Comparison of ENCODE assay signal across 10 cellular contexts in the genomic region with DNA sequence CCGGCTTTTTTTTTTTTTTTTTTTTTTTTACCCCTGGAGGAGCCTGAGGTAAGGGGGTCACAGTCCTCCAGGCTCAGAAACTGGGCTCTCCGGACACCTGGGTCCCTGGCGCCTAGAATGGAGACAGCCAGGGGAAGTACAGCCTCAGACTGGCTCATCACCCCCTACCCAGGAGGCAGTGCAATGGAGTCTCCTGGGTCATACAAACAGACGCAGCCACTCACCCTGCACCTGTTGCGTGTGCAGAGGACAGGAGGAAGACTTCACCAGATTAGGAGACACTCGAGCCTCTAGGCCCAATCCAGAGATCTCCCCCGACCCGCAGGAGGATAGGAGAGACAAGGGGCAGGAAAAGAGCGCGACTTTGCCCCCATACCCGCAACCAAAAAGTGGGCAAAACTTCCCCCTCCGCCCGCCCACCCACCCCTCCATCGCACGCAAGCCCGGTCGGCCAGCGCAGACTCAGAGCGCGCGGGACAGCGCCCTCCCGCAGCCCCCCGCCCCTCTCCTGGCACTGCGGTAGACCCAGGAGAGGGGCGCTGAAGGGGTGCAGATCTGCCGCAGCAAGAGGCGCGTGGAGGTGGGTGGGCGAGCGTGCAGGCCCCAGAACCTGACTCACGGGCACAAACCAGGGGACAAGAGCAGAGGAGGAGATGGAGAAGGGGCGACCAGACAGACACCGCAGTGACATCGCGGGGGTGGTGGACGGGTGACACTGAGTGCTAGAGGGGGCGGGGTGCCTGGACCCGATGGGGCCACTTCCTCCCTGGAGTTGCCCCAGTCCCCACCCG. TPM values are rescaled to one million over a fixed set of nuclear protein-coding genes. Genes with fewer than 3 reads are reported as not detected.
A peak's percentile ranks its signal among the peaks of the same experiment; 100 is the strongest.
DNase-seq lines count a peak whose midpoint lies in the region; ATAC-seq and TF ChIP-seq lines count a peak whose summit lies in the region.
"Had no signal": no experiment of that assay in that cellular context is flagged by ENCODE, and none has a peak within 500 bp of the region (broad histone marks: within the 10 kb centered on the region; RNA-seq: fewer than 3 reads in every experiment).

No MANE protein-coding gene starts in this region.

- H3K27me3 Mint-ChIP-seq in activated naive CD8-positive, alpha-beta T cell = peaks cover 27% of the 10 kb centered on the region
- H3K27me3 Mint-ChIP-seq in activated naive CD8-positive, alpha-beta T cell treated with anti-CD3 and anti-CD28 coated beads, Interleukin-2, amount 50 U/mL, for 24 hours = peaks cover 51% of the 10 kb centered on the region
- H3K27me3 Mint-ChIP-seq in type B pancreatic cell = peaks cover 70% of the 10 kb centered on the region

- peak overlapping the region; percentile 52 to 57 for H3K4me3 ChIP-seq in ascending aorta
- H3K4me3 ChIP-seq in lower lobe of right lung = peak overlapping the region; percentile 53

- no peak for TF ChIP-seq CTCF in ascending aorta (IDR thresholded peaks at IDR 0.05)
- TF ChIP-seq CTCF in lower lobe of right lung (IDR thresholded peaks at IDR 0.05) = no peak
- no peak for TF ChIP-seq CTCF in type B pancreatic cell (conservative IDR thresholded peaks at IDR 0.05)

- no peaks in the 10 kb centered on the region for H3K36me3 Mint-ChIP-seq in activated naive CD8-positive, alpha-beta T cell
- H3K36me3 Mint-ChIP-seq in activated naive CD8-positive, alpha-beta T cell treated with anti-CD3 and anti-CD28 coated beads, Interleukin-2, amount 50 U/mL, for 24 hours (ENCODE audit: low read depth) = no peaks in the 10 kb centered on the region
- no peaks in the 10 kb centered on the region for H3K36me3 Mint-ChIP-seq in type B pancreatic cell
- H3K36me3 Mint-ChIP-seq: CD8-positive, alpha-beta T cell had no signal

- H3K4me1 ChIP-seq in ascending aorta (peaks cover 6 to 16% of the 10 kb centered on the region in 2 donors), lower lobe of right lung (peaks cover 18% of the 10 kb centered on the region)

- H3K27ac ChIP-seq in ascending aorta = no peak overlapping the region
- H3K27ac ChIP-seq in lower lobe of right lung = no peak overlapping the region
- H3K27ac ChIP-seq: body of pancreas had no signal

- no peaks in the 10 kb centered on the region for H3K9me3 ChIP-seq in ascending aorta
- H3K9me3 ChIP-seq in lower lobe of right lung = no peaks in the 10 kb centered on the region
- H3K9me3 ChIP-seq: body of pancreas had no signal

- H3K4me3 Mint-ChIP-seq in activated naive CD8-positive, alpha-beta T cell = peak overlapping the region; percentile 54
- H3K4me3 Mint-ChIP-seq in activated naive CD8-positive, alpha-beta T cell treated with anti-CD3 and anti-CD28 coated beads, Interleukin-2, amount 50 U/mL, for 24 hours = no peak overlapping the region
- H3K4me3 Mint-ChIP-seq in type B pancreatic cell = peak overlapping the region; percentile 91
- H3K4me3 Mint-ChIP-seq: CD8-positive, alpha-beta T cell had no signal

- intact Hi-C loops in ascending aorta (cut with DNase I) = loop anchor here (10.0 kb wide), 1 partner anchor 141 kb away; no protein-coding TSS in a partner anchor
- intact Hi-C loops in lower lobe of right lung (cut with DNase I) = loop anchor here (10.0 kb wide), 1 partner anchor 61 kb away; no protein-coding TSS in a partner anchor

- peaks cover 9% of the 10 kb centered on the region for H3K4me1 Mint-ChIP-seq in activated naive CD8-positive, alpha-beta T cell (ENCODE audit: low read depth)
- peaks cover 6% of the 10 kb centered on the region for H3K4me1 Mint-ChIP-seq in activated naive CD8-positive, alpha-beta T cell treated with anti-CD3 and anti-CD28 coated beads, Interleukin-2, amount 50 U/mL, for 24 hours
- H3K4me1 Mint-ChIP-seq in type B pancreatic cell (ENCODE audit: unreplicated experiment) = peaks cover 9% of the 10 kb centered on the region

- no peaks in the 10 kb centered on the region for H3K9me3 Mint-ChIP-seq in activated naive CD8-positive, alpha-beta T cell (ENCODE audit: low read depth)
- no peaks in the 10 kb centered on the region for H3K9me3 Mint-ChIP-seq in activated naive CD8-positive, alpha-beta T cell treated with anti-CD3 and anti-CD28 coated beads, Interleukin-2, amount 50 U/mL, for 24 hours
- no peaks in the 10 kb centered on the region for H3K9me3 Mint-ChIP-seq in type B pancreatic cell
- H3K9me3 Mint-ChIP-seq: CD8-positive, alpha-beta T cell had no signal

- no peaks in the 10 kb centered on the region for H3K36me3 ChIP-seq in ascending aorta
- no peaks in the 10 kb centered on the region for H3K36me3 ChIP-seq in lower lobe of right lung

- no peak for DNase-seq in activated naive CD8-positive, alpha-beta T cell treated with anti-CD3 and anti-CD28 coated beads, Interleukin-2, amount 50 U/mL, for 24 hours
- DNase-seq in ascending aorta (ENCODE audit: low spot score in 2 of 2) (no peak), lower lobe of right lung (no peak), type B pancreatic cell (ENCODE audit: extremely low spot score, unreplicated experiment) (no peak), SKM-1 treated with dmso at 0.1 percent for 144 hours (lab: John Stamatoyannopoulos, UW; ENCODE audit: unreplicated experiment) (no peak)
- DNase-seq: CD8-positive, alpha-beta T cell had no signal

- H3K27me3 ChIP-seq in ascending aorta (peaks cover 16% of the 10 kb centered on the region), lower lobe of right lung (ENCODE audit: low read depth) (peaks cover 63% of the 10 kb centered on the region)

- H3K27ac Mint-ChIP-seq in activated naive CD8-positive, alpha-beta T cell = no peak overlapping the region
- no peak overlapping the region for H3K27ac Mint-ChIP-seq in activated naive CD8-positive, alpha-beta T cell treated with anti-CD3 and anti-CD28 coated beads, Interleukin-2, amount 50 U/mL, for 24 hours
- no peak overlapping the region for H3K27ac Mint-ChIP-seq in type B pancreatic cell
- H3K27ac Mint-ChIP-seq: CD8-positive, alpha-beta T cell had no signal

- ATAC-seq in activated naive CD8-positive, alpha-beta T cell treated with anti-CD3 and anti-CD28 coated beads, Interleukin-2, amount 50 U/mL, for 24 hours = no peak
- ATAC-seq in lower lobe of right lung = no peak
- no peak for ATAC-seq in GM19035 (IDR thresholded peaks at IDR 0.05; ENCODE audit: unreplicated experiment)
- no peak for ATAC-seq in HG03378 (IDR thresholded peaks at IDR 0.05; ENCODE audit: unreplicated experiment)
- ATAC-seq: CD8-positive, alpha-beta T cell had no signal

RNA-seq across cellular contexts. Expression of gene HAP1, which starts 0.9 kb away (rescaled TPM):
- total RNA-seq in ascending aorta (not detected), lower lobe of right lung (0.62 TPM), type B pancreatic cell (ENCODE audit: low replicate concordance) (4.3 and 11.6 TPM in 2 replicates)
- total RNA-seq: CD8-positive, alpha-beta T cell had no signal

RNA-seq across cellular contexts. Expression of gene GAST, which starts 21.4 kb away (rescaled TPM):
- total RNA-seq in ascending aorta (not detected), lower lobe of right lung (not detected), type B pancreatic cell (ENCODE audit: low replicate concordance) (119 and 193 TPM in 2 replicates)
- total RNA-seq: body of pancreas; CD8-positive, alpha-beta T cell had no signal

RNA-seq across cellular contexts. Expression of gene EIF1, which starts 44.9 kb away (rescaled TPM):
- 102 TPM for total RNA-seq in ascending aorta
- total RNA-seq in lower lobe of right lung = 943 TPM
- total RNA-seq in type B pancreatic cell (ENCODE audit: low replicate concordance) = 677 and 972 TPM in 2 replicates

RNA-seq across cellular contexts. Expression of gene JUP, which starts 53.0 kb away (rescaled TPM):
- total RNA-seq in ascending aorta (47.9 TPM), lower lobe of right lung (92.5 TPM), type B pancreatic cell (ENCODE audit: low replicate concordance) (169 and 505 TPM in 2 replicates)

Comparison
In these comparisons a context has a peak if more than half of its experiments do, and no peak if none do; other contexts are left out.
1. RNA of gene GAST, which starts 21.4 kb away (total RNA-seq): 119 to 193 TPM in type B pancreatic cell; not detected in ascending aorta (single experiment) and not detected in lower lobe of right lung (single experiment); every median in the first group is over 100 times any median in the second.